ENCODE assay signal across 9 cellular contexts in the genomic region with DNA sequence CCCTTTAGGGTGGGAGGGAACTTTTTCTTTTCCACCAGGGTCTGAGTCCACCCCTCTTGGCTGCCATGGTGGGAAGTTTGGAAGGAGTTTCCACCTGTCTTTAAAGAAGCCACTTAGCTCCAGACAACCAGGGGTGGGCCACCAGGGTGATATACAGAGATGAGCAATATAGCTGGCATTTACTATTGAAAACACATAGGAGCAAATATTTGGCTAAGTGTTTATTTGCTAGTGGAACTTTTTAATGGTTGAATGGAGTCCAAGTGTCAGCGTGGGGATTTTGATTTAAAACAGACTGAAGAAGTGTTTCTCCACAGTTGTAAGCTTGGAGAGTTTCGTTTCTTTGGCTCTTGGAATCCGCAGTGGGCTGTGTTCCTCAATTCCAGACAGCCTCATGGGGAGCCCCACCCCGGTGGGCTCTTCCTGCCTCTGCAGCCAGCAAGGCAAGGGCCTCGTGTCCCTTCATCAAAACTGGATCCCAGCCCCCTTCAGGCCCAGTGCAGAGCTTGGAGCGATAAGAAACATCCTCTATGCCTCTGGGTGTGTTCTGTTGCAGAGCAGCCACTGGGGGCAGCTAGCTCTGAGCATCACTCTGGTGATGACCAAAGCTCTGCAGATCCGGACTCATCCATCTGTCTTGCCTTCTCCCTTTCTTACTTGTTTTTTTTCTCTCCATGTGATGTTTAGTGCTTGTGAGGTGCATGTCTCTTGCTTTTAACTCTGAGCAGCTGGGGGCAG. TPM values are rescaled to one million over a fixed set of nuclear protein-coding genes. Genes with fewer than 3 reads are reported as not detected.
DNase-seq lines count a peak whose midpoint lies in the region; ATAC-seq and TF ChIP-seq lines count a peak whose summit lies in the region.
"Had no signal": no experiment of that assay in that cellular context is flagged by ENCODE, and none has a peak within 500 bp of the region (broad histone marks: within the 10 kb centered on the region; RNA-seq: fewer than 3 reads in every experiment).

No MANE protein-coding gene starts in this region.

- H2BK15ac ChIP-seq in mesenchymal stem cell (ENCODE audit: low read depth, poor library complexity, severe bottlenecking): no peak overlapping the region

- H3K18ac ChIP-seq in mesenchymal stem cell (ENCODE audit: low read depth in 1 of 2, low read length in 2 of 2): no peak overlapping the region

- no peak overlapping the region for H3K27ac Mint-ChIP-seq in activated CD8-positive, alpha-beta T cell treated with anti-CD3 and anti-CD28 coated beads for 36 hours
- H3K27ac Mint-ChIP-seq: activated B cell treated with CpG ODN at 0.5 μM for 24 hours had no signal

- no peak for TF ChIP-seq CTCF in activated CD8-positive, alpha-beta T cell treated with anti-CD3 and anti-CD28 coated beads for 36 hours (IDR thresholded peaks at IDR 0.05)
- TF ChIP-seq CTCF in suprapubic skin (IDR thresholded peaks at IDR 0.05) (peak in 1 of 2 donors; percentile 10), colonic mucosa (IDR thresholded peaks at IDR 0.05) (no peak)

- no peaks in the 10 kb centered on the region for H3K36me3 ChIP-seq in mesenchymal stem cell (ENCODE audit: control insufficient read depth in 1 of 2, insufficient read depth in 2 of 2, low read depth in 1 of 2, low read length in 2 of 2)
- H3K36me3 ChIP-seq in suprapubic skin: no peaks in the 10 kb centered on the region
- H3K36me3 ChIP-seq in colonic mucosa: no peaks in the 10 kb centered on the region

- H2BK12ac ChIP-seq in mesenchymal stem cell (ENCODE audit: low read length in 2 of 2): no peak overlapping the region

- no peaks in the 10 kb centered on the region for H3K9me3 ChIP-seq in mesenchymal stem cell (ENCODE audit: control insufficient read depth, low read length)
- no peaks in the 10 kb centered on the region for H3K9me3 ChIP-seq in suprapubic skin
- H3K9me3 ChIP-seq in colonic mucosa: no peaks in the 10 kb centered on the region

- no peak for TF ChIP-seq POLR2A in suprapubic skin (IDR thresholded peaks at IDR 0.05)

- no peaks in the 10 kb centered on the region for H3K79me1 ChIP-seq in mesenchymal stem cell (replicated peaks; ENCODE audit: low read length, poor library complexity, severe bottlenecking)

- H3K9ac ChIP-seq in mesenchymal stem cell (ENCODE audit: low read length) (no peak overlapping the region), colonic mucosa (ENCODE audit: low read depth in 2 of 2, low read length in 2 of 2) (no peak overlapping the region)

- H2AFZ ChIP-seq in mesenchymal stem cell (ENCODE audit: low read depth, low read length): no peak overlapping the region

- CTCF ChIA-PET in activated CD8-positive, alpha-beta T cell treated with anti-CD3 and anti-CD28 coated beads for 36 hours (lab: Charles Lee): interaction anchor here (0.6 to 1.4 kb wide), 7 partner anchors 8 to 151 kb away, joined by 3 to 5 read pairs (median 3); no protein-coding TSS in a partner anchor

- no peaks in the 10 kb centered on the region for H3K36me3 Mint-ChIP-seq in activated CD8-positive, alpha-beta T cell treated with anti-CD3 and anti-CD28 coated beads for 36 hours (ENCODE audit: low read depth)

- no peak overlapping the region for H4K8ac ChIP-seq in mesenchymal stem cell (ENCODE audit: low read length)

- H3K4me3 ChIP-seq in mesenchymal stem cell (ENCODE audit: insufficient read depth in 1 of 2, low read depth in 1 of 2, low read length in 2 of 2): no peak overlapping the region
- no peak overlapping the region for H3K4me3 ChIP-seq in suprapubic skin
- no peak overlapping the region for H3K4me3 ChIP-seq in colonic mucosa

- H2BK5ac ChIP-seq in mesenchymal stem cell (ENCODE audit: low read depth, low read length, poor library complexity, severe bottlenecking): no peak overlapping the region

- peaks cover 2% of the 10 kb centered on the region for H3K4me1 Mint-ChIP-seq in activated CD8-positive, alpha-beta T cell treated with anti-CD3 and anti-CD28 coated beads for 36 hours (ENCODE audit: low read depth)
- H3K4me1 Mint-ChIP-seq: activated B cell treated with CpG ODN at 0.5 μM for 24 hours had no signal

- H3K4me1 ChIP-seq in mesenchymal stem cell (ENCODE audit: control insufficient read depth, insufficient read depth, low read depth, low read length): no peaks in the 10 kb centered on the region
- H3K4me1 ChIP-seq in suprapubic skin: peaks cover 4% of the 10 kb centered on the region
- H3K4me1 ChIP-seq in colonic mucosa: no peaks in the 10 kb centered on the region

- no peak overlapping the region for H3K23ac ChIP-seq in mesenchymal stem cell (ENCODE audit: low read length in 2 of 2)

- H2AK5ac ChIP-seq in mesenchymal stem cell (ENCODE audit: low read length, severe bottlenecking): no peak overlapping the region

- H3K27ac ChIP-seq in mesenchymal stem cell (ENCODE audit: low read length, poor library complexity, severe bottlenecking): no peak overlapping the region
- no peak overlapping the region for H3K27ac ChIP-seq in suprapubic skin
- H3K27ac ChIP-seq in colonic mucosa: no peak overlapping the region

- no peak for TF ChIP-seq EP300 in suprapubic skin (IDR thresholded peaks at IDR 0.05)

- ATAC-seq in activated CD8-positive, alpha-beta T cell treated with anti-CD3 and anti-CD28 coated beads for 36 hours: peak; percentile 95

- peaks cover 6 to 17% of the 10 kb centered on the region in 2 experiments for H3K27me3 ChIP-seq in mesenchymal stem cell (ENCODE audit: control insufficient read depth in 1 of 2, insufficient read depth in 1 of 2, low read length in 2 of 2)
- peaks cover 9% of the 10 kb centered on the region for H3K27me3 ChIP-seq in suprapubic skin
- no peaks in the 10 kb centered on the region for H3K27me3 ChIP-seq in colonic mucosa

- H3K4me3 Mint-ChIP-seq in activated CD8-positive, alpha-beta T cell treated with anti-CD3 and anti-CD28 coated beads for 36 hours: no peak overlapping the region
- H3K4me3 Mint-ChIP-seq: activated B cell treated with CpG ODN at 0.5 μM for 24 hours had no signal

- intact Hi-C loops in activated CD8-positive, alpha-beta T cell treated with anti-CD3 and anti-CD28 coated beads for 36 hours (cut with micrococcal nuclease): no loop called here
- intact Hi-C loops in colonic mucosa (cut with DNase I): no loop called here

- no peak overlapping the region for H4K91ac ChIP-seq in mesenchymal stem cell (ENCODE audit: low read length)

- no peaks in the 10 kb centered on the region for H3K27me3 Mint-ChIP-seq in activated CD8-positive, alpha-beta T cell treated with anti-CD3 and anti-CD28 coated beads for 36 hours

- WGBS in mesenchymal stem cell: 22% methylated on average over 6 of the region's 7 CpGs
- 28% methylated on average over 6 of the region's 7 CpGs for WGBS in suprapubic skin

- H3K4me2 ChIP-seq in mesenchymal stem cell (ENCODE audit: low read length, poor library complexity, severe bottlenecking): no peak overlapping the region

- POLR2A ChIA-PET in activated CD8-positive, alpha-beta T cell treated with anti-CD3 and anti-CD28 coated beads for 36 hours (lab: Charles Lee): interaction anchor here (0.9 kb wide), 1 partner anchor 11 kb away, joined by 3 read pairs; no protein-coding TSS in a partner anchor

- DNase-seq in DMS 273 treated with DMSO at 0.1 percent for 48 hours (lab: John Stamatoyannopoulos, UW) (peak; percentile 18), HT-29 (ENCODE audit: low spot score) (peak; percentile 12), mesenchymal stem cell (peak; percentile 55), suprapubic skin (ENCODE audit: low spot score in 2 of 2) (no peak), epidermal melanocyte (ENCODE audit: insufficient read length, low spot score) (no peak), NCI-H2196 treated with DMSO at 0.1 percent for 48 hours (lab: John Stamatoyannopoulos, UW; ENCODE audit: unreplicated experiment) (no peak), colonic mucosa (no peak)
- DNase-seq in activated CD8-positive, alpha-beta T cell treated with anti-CD3 and anti-CD28 coated beads for 36 hours: peak; percentile 32
- DNase-seq: activated B cell treated with CpG ODN at 0.5 μM for 24 hours had no signal

- no peaks in the 10 kb centered on the region for H3K9me3 Mint-ChIP-seq in activated CD8-positive, alpha-beta T cell treated with anti-CD3 and anti-CD28 coated beads for 36 hours
- H3K9me3 Mint-ChIP-seq: activated B cell treated with CpG ODN at 0.5 μM for 24 hours had no signal

- no peak overlapping the region for H2BK120ac ChIP-seq in mesenchymal stem cell (ENCODE audit: low read depth, low read length)

- H3K4ac ChIP-seq in mesenchymal stem cell (ENCODE audit: low read depth in 1 of 2, low read length in 2 of 2): no peak overlapping the region

- H3K14ac ChIP-seq in mesenchymal stem cell (ENCODE audit: low read length in 2 of 2): no peak overlapping the region

RNA-seq across cellular contexts. Expression of a gene that starts 36.1 kb away (rescaled TPM):
- total RNA-seq in HT-29 (2014; rRNA removed; shearing (Covaris generic)): not detected in 2 replicates
- 10 to 100 TPM; 23.5 to 25.8 TPM for total RNA-seq in activated CD8-positive, alpha-beta T cell treated with anti-CD3 and anti-CD28 coated beads for 36 hours
- polyA plus RNA-seq in mesenchymal stem cell (2013, experiment 1 of 2): 8.7 TPM
- 9.5 TPM for polyA plus RNA-seq in mesenchymal stem cell (2013, experiment 2 of 2)
- total RNA-seq in suprapubic skin (1 to 10 TPM in 1 of 4 donors, under 1 TPM in 1, not detected in 2; 0.30 to 1.0 TPM), colonic mucosa (under 1 TPM; 0.16 to 0.27 TPM)
- total RNA-seq: activated B cell treated with CpG ODN at 0.5 μM for 24 hours had no signal

Comparison
In these comparisons a context has a peak if more than half of its experiments do, and no peak if none do; other contexts are left out.
1. DNase-seq: peak in DMS 273 treated with DMSO at 0.1 percent for 48 hours (single experiment), HT-29 (single experiment), activated CD8-positive, alpha-beta T cell treated with anti-CD3 and anti-CD28 coated beads for 36 hours (single experiment) and mesenchymal stem cell (single experiment); none in suprapubic skin (0 of 2), epidermal melanocyte (single experiment), NCI-H2196 treated with DMSO at 0.1 percent for 48 hours (single experiment) and colonic mucosa (single experiment).
2. RNA of a gene that starts 36.1 kb away (total RNA-seq): 23.5 to 25.8 TPM in activated CD8-positive, alpha-beta T cell treated with anti-CD3 and anti-CD28 coated beads for 36 hours; 0.30 to 1.0 TPM in suprapubic skin, 0.16 to 0.27 TPM in colonic mucosa and not detected in HT-29; every median in the first group is over 10 times any median in the second.